Comparison of ENCODE assay signal across 1 cellular context in the genomic region with DNA sequence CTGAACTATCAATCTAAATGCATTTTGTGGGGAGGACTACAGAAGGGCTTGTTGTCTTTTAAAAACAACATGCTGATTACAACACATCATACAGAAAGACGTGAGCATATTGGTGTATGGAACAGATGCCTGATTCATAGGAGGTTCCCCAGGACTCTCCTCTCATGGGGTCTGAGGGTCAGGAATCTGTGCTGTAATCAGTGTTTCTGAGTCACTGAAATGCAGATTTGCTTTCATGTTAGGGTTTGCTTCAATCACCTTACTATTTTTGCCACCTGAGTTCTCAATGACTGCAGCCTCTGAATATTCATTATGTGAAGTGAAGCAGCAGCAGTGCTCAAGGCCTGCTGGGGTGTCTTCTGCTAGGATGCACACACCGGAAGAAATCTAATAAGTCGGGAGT.
TF ChIP-seq lines count a peak whose summit lies in the region.

No MANE protein-coding gene starts in this region.

TF ChIP-seq in HepG2, 621 proteins besides CTCF, POLR2A, EP300 and RAD21 (continued from another document):
- TF ChIP-seq, protein P1, sequence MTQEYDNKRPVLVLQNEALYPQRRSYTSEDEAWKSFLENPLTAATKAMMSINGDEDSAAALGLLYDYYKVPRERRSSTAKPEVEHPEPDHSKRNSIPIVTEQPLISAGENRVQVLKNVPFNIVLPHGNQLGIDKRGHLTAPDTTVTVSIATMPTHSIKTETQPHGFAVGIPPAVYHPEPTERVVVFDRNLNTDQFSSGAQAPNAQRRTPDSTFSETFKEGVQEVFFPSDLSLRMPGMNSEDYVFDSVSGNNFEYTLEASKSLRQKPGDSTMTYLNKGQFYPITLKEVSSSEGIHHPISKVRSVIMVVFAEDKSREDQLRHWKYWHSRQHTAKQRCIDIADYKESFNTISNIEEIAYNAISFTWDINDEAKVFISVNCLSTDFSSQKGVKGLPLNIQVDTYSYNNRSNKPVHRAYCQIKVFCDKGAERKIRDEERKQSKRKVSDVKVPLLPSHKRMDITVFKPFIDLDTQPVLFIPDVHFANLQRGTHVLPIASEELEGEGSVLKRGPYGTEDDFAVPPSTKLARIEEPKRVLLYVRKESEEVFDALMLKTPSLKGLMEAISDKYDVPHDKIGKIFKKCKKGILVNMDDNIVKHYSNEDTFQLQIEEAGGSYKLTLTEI (CRISPR knock-in tag; conservative IDR thresholded peaks at IDR 0.05): no peak
- TF ChIP-seq ZNF484 (CRISPR knock-in tag; IDR thresholded peaks at IDR 0.05; ENCODE audit: borderline replicate concordance, low read depth) (no peak), MYPOP (CRISPR knock-in tag; IDR thresholded peaks at IDR 0.05) (no peak), ZNF747 (CRISPR knock-in tag; IDR thresholded peaks at IDR 0.05; ENCODE audit: borderline replicate concordance) (no peak), NKX3-1 (CRISPR knock-in tag; IDR thresholded peaks at IDR 0.05) (no peak), THAP7 (CRISPR knock-in tag; IDR thresholded peaks at IDR 0.05) (no peak), ZNF354B (CRISPR knock-in tag; IDR thresholded peaks at IDR 0.05) (no peak), RELA (CRISPR knock-in tag; IDR thresholded peaks at IDR 0.05) (no peak), ZNF672 (CRISPR knock-in tag; IDR thresholded peaks at IDR 0.05) (no peak), ZNF563 (CRISPR knock-in tag; IDR thresholded peaks at IDR 0.05) (no peak), ZBTB10 (CRISPR knock-in tag; IDR thresholded peaks at IDR 0.05; ENCODE audit: borderline replicate concordance) (no peak)
- TF ChIP-seq, protein P2, sequence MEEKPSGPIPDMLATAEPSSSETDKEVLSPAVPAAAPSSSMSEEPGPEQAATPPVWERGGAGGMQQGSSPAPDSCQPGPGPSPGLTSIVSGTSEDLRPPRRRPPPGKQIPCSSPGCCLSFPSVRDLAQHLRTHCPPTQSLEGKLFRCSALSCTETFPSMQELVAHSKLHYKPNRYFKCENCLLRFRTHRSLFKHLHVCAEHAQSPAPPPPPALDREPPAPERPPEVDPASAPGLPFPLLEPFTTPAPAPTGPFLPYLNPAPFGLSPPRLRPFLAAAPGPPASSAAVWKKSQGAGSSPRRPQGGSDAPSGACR (CRISPR knock-in tag; IDR thresholded peaks at IDR 0.05): no peak
